ENCODE assay signal across 25 cellular contexts in genomic region chr1:243293941-243294722, GRCh38. TPM values are rescaled to one million over a fixed set of nuclear protein-coding genes. Genes with fewer than 3 reads are reported as not detected.
DNase-seq lines count a peak whose midpoint lies in the region; ATAC-seq, FAIRE-seq and TF ChIP-seq lines count a peak whose summit lies in the region.
"Had no signal": no experiment of that assay in that cellular context is flagged by ENCODE, and none has a peak within 500 bp of the region (broad histone marks: within the 10 kb centered on the region; RNA-seq: fewer than 3 reads in every experiment).

No MANE protein-coding gene starts in this region.

- peaks cover 10 to 11% of the 10 kb centered on the region in 2 donors for H3K9me3 Mint-ChIP-seq in activated T-cell treated with anti-CD3 and anti-CD28 coated beads, Interleukin-2, amount 50 U/mL, for 72 hours
- peaks cover 24% of the 10 kb centered on the region for H3K9me3 Mint-ChIP-seq in activated T-cell treated with anti-CD3 and anti-CD28 coated beads, Interleukin-2, amount 50 U/mL, for 4 hours
- H3K9me3 Mint-ChIP-seq in activated CD8-positive, alpha-beta memory T cell treated with anti-CD3 and anti-CD28 coated beads, Interleukin-2, amount 10 ng/mL, durations not matched to agents 7 days and 5 days (ENCODE audit: low read depth): peaks cover 12% of the 10 kb centered on the region

- H3K4me1 ChIP-seq in endothelial cell of umbilical vein (ENCODE audit: control insufficient read depth, extremely low read depth, insufficient read depth, low read length): peaks cover 34% of the 10 kb centered on the region
- H3K4me1 ChIP-seq: BE2C, HAP-1, pancreas, SJSA1 had no signal

- peaks cover 28% of the 10 kb centered on the region for H3K79me2 ChIP-seq in endothelial cell of umbilical vein (ENCODE audit: control insufficient read depth, insufficient read depth, low read length)

- CTCF ChIA-PET in endothelial cell of umbilical vein (lab: Charles Lee): interaction anchor here (1.3 kb wide), 2 partner anchors 9 to 43 kb away, joined by 3 to 4 read pairs; no protein-coding TSS in a partner anchor
- CTCF ChIA-PET in activated CD8-positive, alpha-beta memory T cell treated with anti-CD3 and anti-CD28 coated beads, Interleukin-2, amount 10 ng/mL, durations not matched to agents 7 days and 5 days (lab: Charles Lee): interaction anchor here (1.0 kb wide), 1 partner anchor 10 kb away, joined by 3 read pairs; no protein-coding TSS in a partner anchor

- H3K27ac Mint-ChIP-seq in activated T-cell treated with anti-CD3 and anti-CD28 coated beads, Interleukin-2, amount 50 U/mL, for 72 hours: peak overlapping the region; percentile 83
- H3K27ac Mint-ChIP-seq in activated CD8-positive, alpha-beta memory T cell treated with anti-CD3 and anti-CD28 coated beads, Interleukin-2, amount 10 ng/mL, durations not matched to agents 7 days and 5 days: no peak overlapping the region
- H3K27ac Mint-ChIP-seq: activated CD4-positive, alpha-beta memory T cell treated with anti-CD3 and anti-CD28 coated beads for 36 hours; IgD-negative memory B cell; memory B cell; natural killer cell had no signal

- no peaks in the 10 kb centered on the region for H4K20me1 ChIP-seq in endothelial cell of umbilical vein (replicated peaks; ENCODE audit: control insufficient read depth, extremely low read depth, insufficient read depth, low read length)

- ATAC-seq in activated T-cell treated with anti-CD3 and anti-CD28 coated beads, Interleukin-2, amount 50 U/mL, for 72 hours (replicated peaks in 1 of 2): no peak
- ATAC-seq in activated T-cell treated with anti-CD3 and anti-CD28 coated beads, Interleukin-2, amount 50 U/mL, for 4 hours: no peak
- ATAC-seq in SK-N-SH treated with all-trans-retinoic acid at 6 μM for 48 hours (peak; percentile 71), GM21447 (IDR thresholded peaks at IDR 0.05; ENCODE audit: unreplicated experiment) (no peak)
- ATAC-seq in activated CD8-positive, alpha-beta memory T cell treated with anti-CD3 and anti-CD28 coated beads, Interleukin-2, amount 10 ng/mL, durations not matched to agents 7 days and 5 days: no peak
- ATAC-seq: heart right ventricle, natural killer cell, pancreas had no signal

- POLR2A ChIA-PET in endothelial cell of umbilical vein (lab: Charles Lee): no interaction called here

- peaks cover 5% of the 10 kb centered on the region for H3K4me1 Mint-ChIP-seq in activated T-cell treated with anti-CD3 and anti-CD28 coated beads, Interleukin-2, amount 50 U/mL, for 72 hours (ENCODE audit: low read depth)
- H3K4me1 Mint-ChIP-seq in activated T-cell treated with anti-CD3 and anti-CD28 coated beads, Interleukin-2, amount 50 U/mL, for 4 hours (ENCODE audit: low read depth): peaks cover 14% of the 10 kb centered on the region
- H3K4me1 Mint-ChIP-seq in activated CD8-positive, alpha-beta memory T cell treated with anti-CD3 and anti-CD28 coated beads, Interleukin-2, amount 10 ng/mL, durations not matched to agents 7 days and 5 days: no peaks in the 10 kb centered on the region
- H3K4me1 Mint-ChIP-seq: natural killer cell had no signal

- DNase-seq in activated T-cell treated with anti-CD3 and anti-CD28 coated beads, Interleukin-2, amount 50 U/mL, for 72 hours: no peak
- DNase-seq in activated T-cell treated with anti-CD3 and anti-CD28 coated beads, Interleukin-2, amount 50 U/mL, for 4 hours: no peak
- peak; percentile 59 for DNase-seq in endothelial cell of umbilical vein (ENCODE audit: low read depth, low spot score)
- peak; percentile 41 for DNase-seq in pulmonary artery endothelial cell (ENCODE audit: low read depth, low spot score)
- no peak for DNase-seq in foreskin fibroblast
- DNase-seq in activated CD8-positive, alpha-beta memory T cell treated with anti-CD3 and anti-CD28 coated beads, Interleukin-2, amount 10 ng/mL, durations not matched to agents 7 days and 5 days: no peak
- DNase-seq: 8988T; activated CD4-positive, alpha-beta memory T cell treated with anti-CD3 and anti-CD28 coated beads for 36 hours; BE2C; GDM1; heart right ventricle; natural killer cell; NCI-H1930; NCI-H345; pancreas; stimulated activated CD4-positive, alpha-beta T cell treated with anti-CD3 and anti-CD28 coated beads, Interleukin-1b, Interleukin-23, amount 100 ng/mL, for 48 hours; upper lobe of left lung; WERI-Rb-1 had no signal

- H3K4me3 ChIP-seq in endothelial cell of umbilical vein (replicated peaks in 1 of 3; ENCODE audit: insufficient read depth in 1 of 3, low read depth in 1 of 3, low read length in 3 of 3) (peak overlapping the region in 1 of 3 experiments; percentile 30), foreskin fibroblast (ENCODE audit: low read depth in 1 of 2, low read length in 2 of 2) (no peak overlapping the region)
- H3K4me3 ChIP-seq: HAP-1, heart right ventricle, pancreas, SJSA1, upper lobe of left lung had no signal

- no peak overlapping the region for H2AFZ ChIP-seq in endothelial cell of umbilical vein (ENCODE audit: low read depth, low read length)

- peak overlapping the region; percentile 68 for H3K9ac ChIP-seq in endothelial cell of umbilical vein (replicated peaks; ENCODE audit: extremely low read depth, insufficient read depth, low read length)

- peak overlapping the region; percentile 56 for H3K4me2 ChIP-seq in endothelial cell of umbilical vein (ENCODE audit: insufficient read depth, low read length)

- FAIRE-seq in endothelial cell of umbilical vein (lab: Jason Lieb, UNC): peak; percentile 24
- FAIRE-seq: pancreas had no signal

- no peaks in the 10 kb centered on the region for H3K9me1 ChIP-seq in endothelial cell of umbilical vein (replicated peaks; ENCODE audit: control insufficient read depth, extremely low read depth, insufficient read depth, low read length)

- peaks cover 29 to 48% of the 10 kb centered on the region in 2 donors for H3K36me3 Mint-ChIP-seq in activated T-cell treated with anti-CD3 and anti-CD28 coated beads, Interleukin-2, amount 50 U/mL, for 72 hours (ENCODE audit: insufficient read depth in 2 of 2)
- H3K36me3 Mint-ChIP-seq in activated T-cell treated with anti-CD3 and anti-CD28 coated beads, Interleukin-2, amount 50 U/mL, for 4 hours (ENCODE audit: insufficient read depth): peaks cover 73% of the 10 kb centered on the region
- H3K36me3 Mint-ChIP-seq in activated CD8-positive, alpha-beta memory T cell treated with anti-CD3 and anti-CD28 coated beads, Interleukin-2, amount 10 ng/mL, durations not matched to agents 7 days and 5 days: peaks cover 55% of the 10 kb centered on the region

- no peaks in the 10 kb centered on the region for H3K27me3 Mint-ChIP-seq in activated T-cell treated with anti-CD3 and anti-CD28 coated beads, Interleukin-2, amount 50 U/mL, for 72 hours (ENCODE audit: low read depth)
- no peaks in the 10 kb centered on the region for H3K27me3 Mint-ChIP-seq in activated T-cell treated with anti-CD3 and anti-CD28 coated beads, Interleukin-2, amount 50 U/mL, for 4 hours (ENCODE audit: low read depth)
- H3K27me3 Mint-ChIP-seq in activated CD8-positive, alpha-beta memory T cell treated with anti-CD3 and anti-CD28 coated beads, Interleukin-2, amount 10 ng/mL, durations not matched to agents 7 days and 5 days: no peaks in the 10 kb centered on the region
- H3K27me3 Mint-ChIP-seq: activated CD4-positive, alpha-beta memory T cell treated with anti-CD3 and anti-CD28 coated beads for 36 hours; activated naive CD8-positive, alpha-beta T cell; IgD-negative memory B cell; memory B cell had no signal

- TF ChIP-seq POLR2A in endothelial cell of umbilical vein (IDR thresholded peaks at IDR 0.05; ENCODE audit: low read depth, low read length): no peak

- peak overlapping the region in 1 of 2 donors; percentile 29 for H3K4me3 Mint-ChIP-seq in activated T-cell treated with anti-CD3 and anti-CD28 coated beads, Interleukin-2, amount 50 U/mL, for 72 hours
- H3K4me3 Mint-ChIP-seq in activated T-cell treated with anti-CD3 and anti-CD28 coated beads, Interleukin-2, amount 50 U/mL, for 4 hours: no peak overlapping the region
- no peak overlapping the region for H3K4me3 Mint-ChIP-seq in activated CD8-positive, alpha-beta memory T cell treated with anti-CD3 and anti-CD28 coated beads, Interleukin-2, amount 10 ng/mL, durations not matched to agents 7 days and 5 days
- H3K4me3 Mint-ChIP-seq: activated CD4-positive, alpha-beta memory T cell treated with anti-CD3 and anti-CD28 coated beads for 36 hours; activated naive CD8-positive, alpha-beta T cell; memory B cell; natural killer cell had no signal

- H3K36me3 ChIP-seq in endothelial cell of umbilical vein (ENCODE audit: control insufficient read depth in 2 of 2, extremely low read depth in 1 of 2, insufficient read depth in 2 of 2, low read length in 2 of 2): peaks cover 0 to 5% of the 10 kb centered on the region in 2 experiments
- H3K36me3 ChIP-seq: HAP-1 had no signal

- intact Hi-C loops in endothelial cell of umbilical vein (cut with micrococcal nuclease): no loop called here

- no peaks in the 10 kb centered on the region for H3K27me3 ChIP-seq in endothelial cell of umbilical vein (ENCODE audit: control insufficient read depth in 2 of 2, insufficient read depth in 2 of 2, low read length in 2 of 2)
- H3K27me3 ChIP-seq: BE2C, heart right ventricle, pancreas, SJSA1, upper lobe of left lung had no signal

- peak overlapping the region; percentile 81 for H3K27ac ChIP-seq in endothelial cell of umbilical vein (ENCODE audit: insufficient read depth, low read depth, low read length)
- H3K27ac ChIP-seq: heart right ventricle, pancreas, SJSA1, upper lobe of left lung, WERI-Rb-1 had no signal

- BruUV-seq in endothelial cell of umbilical vein (replicated peaks; lab: Mats Ljungman, UMichigan): TSS peak; percentile 88

- dilution Hi-C loops in endothelial cell of umbilical vein (cut with MboI; ENCODE audit: extremely low pct_ligation_motif_present, low sequenced_read_pairs): no loop called here

- H3K9me3 ChIP-seq in endothelial cell of umbilical vein (replicated peaks; ENCODE audit: control insufficient read depth, insufficient read depth, low read length): no peaks in the 10 kb centered on the region
- H3K9me3 ChIP-seq: BE2C, pancreas, SJSA1, upper lobe of left lung had no signal

- TF ChIP-seq CTCF in endothelial cell of umbilical vein (IDR thresholded peaks at IDR 0.05; ENCODE audit: extremely low read depth in 1 of 2, insufficient read depth in 1 of 2, low read depth in 1 of 2, low read length in 2 of 2): no peak
- no peak for TF ChIP-seq CTCF in foreskin fibroblast (IDR thresholded peaks at IDR 0.05; ENCODE audit: low read depth, low read length)

RNA-seq across cellular contexts. Expression of gene SDCCAG8, which starts 38.3 kb away (rescaled TPM):
- total RNA-seq in activated T-cell treated with anti-CD3 and anti-CD28 coated beads, Interleukin-2, amount 50 U/mL, for 72 hours: 10 to 100 TPM; 31.3 to 40.2 TPM
- total RNA-seq in activated T-cell treated with anti-CD3 and anti-CD28 coated beads, Interleukin-2, amount 50 U/mL, for 4 hours: 10 to 100 TPM in 2 of 3 donors, 1 to 10 TPM in 1; 8.2 to 14.4 (median 11.6) TPM
- total RNA-seq in endothelial cell of umbilical vein: 25.7 and 29.4 TPM in 2 replicates
- 14.6 and 15.8 TPM in 2 replicates for polyA plus RNA-seq in endothelial cell of umbilical vein
- polyA plus RNA-seq in endothelial cell of umbilical vein (2011; cell fraction: cytosol; rRNA removed): 18.1 TPM in 2 replicates
- 36.7 and 37.2 TPM in 2 replicates for polyA plus RNA-seq in endothelial cell of umbilical vein (2011; cell fraction: nucleus; rRNA removed)
- polyA plus RNA-seq in endothelial cell of umbilical vein (2012): 26.2 and 33.2 TPM in 2 replicates
- 19.6 and 22.1 TPM in 2 replicates for polyA minus RNA-seq in endothelial cell of umbilical vein
- polyA minus RNA-seq in endothelial cell of umbilical vein (2011; cell fraction: cytosol; rRNA and poly(A)+ RNA removed): 13.3 TPM
- 51.3 and 60.5 TPM in 2 replicates for polyA minus RNA-seq in endothelial cell of umbilical vein (2011; cell fraction: nucleus; rRNA and poly(A)+ RNA removed)
- 46.3 and 48.0 TPM in 2 replicates for total RNA-seq in pulmonary artery endothelial cell
- 10 to 100 TPM; 14.9 to 27.1 TPM for total RNA-seq in activated CD8-positive, alpha-beta memory T cell treated with anti-CD3 and anti-CD28 coated beads, Interleukin-2, amount 10 ng/mL, durations not matched to agents 7 days and 5 days

RNA-seq across cellular contexts. Expression of gene CEP170, which starts 39.1 kb away (rescaled TPM):
- 10 to 100 TPM; 49.4 to 54.7 TPM for total RNA-seq in activated T-cell treated with anti-CD3 and anti-CD28 coated beads, Interleukin-2, amount 50 U/mL, for 72 hours
- 10 to 100 TPM; 48.7 to 56.9 (median 54.9) TPM for total RNA-seq in activated T-cell treated with anti-CD3 and anti-CD28 coated beads, Interleukin-2, amount 50 U/mL, for 4 hours
- total RNA-seq in endothelial cell of umbilical vein (222 and 225 TPM in 2 replicates), pulmonary artery endothelial cell (201 and 225 TPM in 2 replicates)
- 40.0 and 49.6 TPM in 2 replicates for polyA plus RNA-seq in endothelial cell of umbilical vein
- 51.3 and 54.3 TPM in 2 replicates for polyA plus RNA-seq in endothelial cell of umbilical vein (2011; cell fraction: cytosol; rRNA removed)
- 201 and 269 TPM in 2 replicates for polyA plus RNA-seq in endothelial cell of umbilical vein (2011; cell fraction: nucleus; rRNA removed)
- 102 and 130 TPM in 2 replicates for polyA plus RNA-seq in endothelial cell of umbilical vein (2012)
- polyA minus RNA-seq in endothelial cell of umbilical vein: 255 and 256 TPM in 2 replicates
- polyA minus RNA-seq in endothelial cell of umbilical vein (2011; cell fraction: cytosol; rRNA and poly(A)+ RNA removed): 34.8 TPM
- polyA minus RNA-seq in endothelial cell of umbilical vein (2011; cell fraction: nucleus; rRNA and poly(A)+ RNA removed): 470 and 485 TPM in 2 replicates
- 10 to 100 TPM; 24.9 to 39.3 TPM for total RNA-seq in activated CD8-positive, alpha-beta memory T cell treated with anti-CD3 and anti-CD28 coated beads, Interleukin-2, amount 10 ng/mL, durations not matched to agents 7 days and 5 days

Comparison
In these comparisons a context has a peak if more than half of its experiments do, and no peak if none do; other contexts are left out.
1. DNase-seq: peak in endothelial cell of umbilical vein (single experiment) and pulmonary artery endothelial cell (single experiment); none in activated T-cell treated with anti-CD3 and anti-CD28 coated beads, Interleukin-2, amount 50 U/mL, for 72 hours (0 of 2), activated T-cell treated with anti-CD3 and anti-CD28 coated beads, Interleukin-2, amount 50 U/mL, for 4 hours (single experiment), foreskin fibroblast (0 of 2) and activated CD8-positive, alpha-beta memory T cell treated with anti-CD3 and anti-CD28 coated beads, Interleukin-2, amount 10 ng/mL, durations not matched to agents 7 days and 5 days (single experiment).